Comparison of ENCODE assay signal across 23 cellular contexts in genomic region chr4:8099981-8100464, GRCh38. TPM values are rescaled to one million over a fixed set of nuclear protein-coding genes. Genes with fewer than 3 reads are reported as not detected.
DNase-seq lines count a peak whose midpoint lies in the region; ATAC-seq, FAIRE-seq and TF ChIP-seq lines count a peak whose summit lies in the region.
"Had no signal": no experiment of that assay in that cellular context is flagged by ENCODE, and none has a peak within 500 bp of the region (broad histone marks: within the 10 kb centered on the region; RNA-seq: fewer than 3 reads in every experiment).

No MANE protein-coding gene starts in this region.

- ATAC-seq in K562, result no peak
- ATAC-seq in gastroesophageal sphincter, result peak; percentile 37
- peak; percentile 13 to 60 (median 57) for ATAC-seq in psoas muscle
- ATAC-seq in GM18517 (IDR thresholded peaks at IDR 0.05; ENCODE audit: unreplicated experiment), result no peak
- ATAC-seq: left lobe of liver had no signal

- 4% methylated on average over 4 of the region's 4 CpGs for WGBS in K562 (ENCODE audit: insufficient coverage, low coverage, missing lambda C conversion rate)
- 73 to 76% methylated on average over 3 to 4 of the region's 4 CpGs for WGBS in gastroesophageal sphincter (ENCODE audit: low coverage in 1 of 2), 2 donors
- WGBS in psoas muscle, 3 donors, result 35 to 46% (median 38%) methylated on average over 4 of the region's 4 CpGs

- no peaks in the 10 kb centered on the region for H3K79me2 ChIP-seq in K562 (ENCODE audit: control insufficient read depth, insufficient read depth, low read length)

- H3K4me2 ChIP-seq in K562 (ENCODE audit: insufficient read depth, low read length), result no peak overlapping the region

- BruUV-seq in K562 (replicated peaks; lab: Mats Ljungman, UMichigan), result no TSS peak

- in situ Hi-C loops in K562 (cut with MboI), result no loop called here

- no peak for TF ChIP-seq RAD21 in K562 (CRISPR knock-in tag; conservative IDR thresholded peaks at IDR 0.05 in 1 of 2, IDR thresholded peaks at IDR 0.05 in 1 of 2)

- intact Hi-C loops in K562 (cut with micrococcal nuclease) (no loop called here), psoas muscle (cut with DNase I) (loop anchor here in 1 of 2 donors (1.0 to 5.0 kb wide), 2 partner anchors 27 to 67 kb away; no protein-coding TSS in a partner anchor)
- intact Hi-C loops in CD4-positive, alpha-beta memory T cell (cut with micrococcal nuclease), result no loop called here

- H3K9me3 Mint-ChIP-seq in CD4-positive, alpha-beta memory T cell, result peaks cover under 1 to 9% (median 7%) of the 10 kb centered on the region in 8 donors
- H3K9me3 Mint-ChIP-seq in T-helper 2 cell treated with Interferon-gamma antibody and Interleukin-4, amounts not matched to agents 5 μg/mL and 100 μg/mL, for 36 hours, result peaks cover 1% of the 10 kb centered on the region

- H3K4me1 ChIP-seq in K562 (replicated peaks in 1 of 2; ENCODE audit: control insufficient read depth in 2 of 2, insufficient read depth in 2 of 2, low read length in 2 of 2), result no peaks in the 10 kb centered on the region
- peaks cover 0 to 22% (median 0%) of the 10 kb centered on the region in 3 donors for H3K4me1 ChIP-seq in gastroesophageal sphincter
- peaks cover 67% of the 10 kb centered on the region for H3K4me1 ChIP-seq in psoas muscle
- no peaks in the 10 kb centered on the region for H3K4me1 ChIP-seq in CD4-positive, alpha-beta memory T cell (ENCODE audit: insufficient read depth, low read length)

- H3K9me3 ChIP-seq in K562 (replicated peaks; ENCODE audit: control insufficient read depth, insufficient read depth, low read depth, low read length), result no peaks in the 10 kb centered on the region
- peaks cover 0 to 1% (median 0%) of the 10 kb centered on the region in 3 donors for H3K9me3 ChIP-seq in gastroesophageal sphincter
- no peaks in the 10 kb centered on the region for H3K9me3 ChIP-seq in psoas muscle
- H3K9me3 ChIP-seq in CD4-positive, alpha-beta memory T cell (ENCODE audit: control insufficient read depth in 1 of 2, low read length in 2 of 2), result no peaks in the 10 kb centered on the region
- H3K9me3 ChIP-seq: neutrophil had no signal

- TF ChIP-seq CTCF in K562 (IDR thresholded peaks at IDR 0.05 in 2 of 3, conservative IDR thresholded peaks at IDR 0.05 in 1 of 3; ENCODE audit: insufficient read depth in 2 of 3, low read depth in 1 of 3, low read length in 3 of 3) (no peak), gastroesophageal sphincter (IDR thresholded peaks at IDR 0.05) (no peak), psoas muscle (IDR thresholded peaks at IDR 0.05) (no peak)

- H3K4me3 ChIP-seq in K562 (no peak overlapping the region), gastroesophageal sphincter (no peak overlapping the region), psoas muscle (no peak overlapping the region)
- no peak overlapping the region for H3K4me3 ChIP-seq in CD4-positive, alpha-beta memory T cell (ENCODE audit: low read length in 2 of 2)

- no peak for FAIRE-seq in K562 (lab: Jason Lieb, UNC)
- FAIRE-seq: endometrium, frontal cortex, RCC 7860 had no signal

- no peak for TF ChIP-seq POLR2A in K562 (conservative IDR thresholded peaks at IDR 0.05)
- no peak for TF ChIP-seq POLR2A in gastroesophageal sphincter (IDR thresholded peaks at IDR 0.05)

- peaks cover 7% of the 10 kb centered on the region; the same call in 1 of the 2 replicates for H4K20me1 ChIP-seq in K562 (replicated peaks; ENCODE audit: control insufficient read depth, insufficient read depth, low read length)

- peaks cover 2 to 69% of the 10 kb centered on the region in 2 experiments; a peak in 3 of 5 replicates for H3K27me3 ChIP-seq in K562 (ENCODE audit: control insufficient read depth in 2 of 2, insufficient read depth in 2 of 2, low read length in 2 of 2)
- H3K27me3 ChIP-seq in gastroesophageal sphincter, result no peaks in the 10 kb centered on the region
- H3K27me3 ChIP-seq in psoas muscle (ENCODE audit: insufficient read depth in 3 of 3, low read length in 2 of 3), result no peaks in the 10 kb centered on the region
- H3K27me3 ChIP-seq in CD4-positive, alpha-beta memory T cell (ENCODE audit: insufficient read depth, low read length), result no peaks in the 10 kb centered on the region
- H3K27me3 ChIP-seq: neutrophil had no signal

- no peaks in the 10 kb centered on the region for H3K4me1 Mint-ChIP-seq in CD4-positive, alpha-beta memory T cell
- H3K4me1 Mint-ChIP-seq in T-helper 2 cell treated with Interferon-gamma antibody and Interleukin-4, amounts not matched to agents 5 μg/mL and 100 μg/mL, for 36 hours (ENCODE audit: low read depth), result no peaks in the 10 kb centered on the region
- H3K4me1 Mint-ChIP-seq: activated CD4-positive, alpha-beta T cell treated with anti-CD3 and anti-CD28 coated beads, Interleukin-2, amount 10 ng/mL, durations not matched to agents 24 days and 14 days had no signal

- DNase-seq in A172 (ENCODE audit: low spot score) (peak; percentile 66), K562 (ENCODE audit: extremely low read depth in 1 of 4, low spot score in 3 of 4) (no peak), psoas muscle (peak; percentile 82 to 93), NCI-H69 (lab: John Stamatoyannopoulos, UW) (no peak)
- no peak for DNase-seq in CD4-positive, alpha-beta memory T cell
- no peak for DNase-seq in T-helper 2 cell treated with Interferon-gamma antibody and Interleukin-4, amounts not matched to agents 5 μg/mL and 100 μg/mL, for 36 hours (ENCODE audit: low spot score)
- DNase-seq: activated CD4-positive, alpha-beta T cell treated with anti-CD3 and anti-CD28 coated beads, Interleukin-2, amount 10 ng/mL, durations not matched to agents 24 days and 14 days; activated gamma-delta T cell treated with Interleukin-2 at 50 U/mL for 16 hours; C1 segment of cervical spinal cord; cerebellar nuclear complex; DMS153; NCI-H146; NCI-H2227 treated with DMSO at 0.1 percent for 48 hours; NK-92 treated with Interleukin-12 subunit alpha and Interleukin-12 subunit beta, amount 100 ng/mL, for 24 hours; stimulated activated CD4-positive, alpha-beta T cell treated with anti-CD3 and anti-CD28 coated beads, Interleukin-4, amount 100 ng/mL, for 4 hours; substantia nigra had no signal

- H3K9ac ChIP-seq in K562 (ENCODE audit: insufficient read depth in 1 of 2, low read depth in 2 of 2, low read length in 2 of 2), result no peak overlapping the region

- POLR2A ChIA-PET in K562 (lab: Yijun Ruan, JAX), result interaction anchor here (0.6 kb wide), 1 partner anchor 299 kb away, joined by 3 read pairs; no protein-coding TSS in a partner anchor
- POLR2A ChIA-PET in CD4-positive, alpha-beta memory T cell (lab: Charles Lee; ENCODE audit: partially characterized antibody), result no interaction called here

- H3K36me3 ChIP-seq in K562 (ENCODE audit: control insufficient read depth, insufficient read depth, low read length) (no peaks in the 10 kb centered on the region), gastroesophageal sphincter (peaks cover 0 to 31% of the 10 kb centered on the region in 2 donors), psoas muscle (ENCODE audit: insufficient read depth in 1 of 2, low read depth in 1 of 2) (peaks cover 0 to 52% of the 10 kb centered on the region in 2 donors)
- no peaks in the 10 kb centered on the region for H3K36me3 ChIP-seq in CD4-positive, alpha-beta memory T cell (ENCODE audit: insufficient read depth, low read length)
- H3K36me3 ChIP-seq: neutrophil had no signal

- no peaks in the 10 kb centered on the region for H3K9me1 ChIP-seq in K562 (ENCODE audit: control insufficient read depth, insufficient read depth, low read length)

- no peak overlapping the region for H3K27ac ChIP-seq in K562 (ENCODE audit: extremely low read depth, low read depth, low read length)
- peak overlapping the region in 2 of 4 donors; percentile 38 to 49 for H3K27ac ChIP-seq in gastroesophageal sphincter
- peak overlapping the region; percentile 90 for H3K27ac ChIP-seq in psoas muscle
- H3K27ac ChIP-seq in CD4-positive, alpha-beta memory T cell (ENCODE audit: low read depth, low read length), result no peak overlapping the region
- H3K27ac ChIP-seq: neutrophil had no signal

- TF ChIP-seq EP300 in K562 (IDR thresholded peaks at IDR 0.05; ENCODE audit: low read length) (no peak), gastroesophageal sphincter (IDR thresholded peaks at IDR 0.05) (no peak)

- peaks cover 3 to 21% of the 10 kb centered on the region in 2 donors for H3K36me3 Mint-ChIP-seq in CD4-positive, alpha-beta memory T cell
- H3K36me3 Mint-ChIP-seq in T-helper 2 cell treated with Interferon-gamma antibody and Interleukin-4, amounts not matched to agents 5 μg/mL and 100 μg/mL, for 36 hours (ENCODE audit: low read depth), result no peaks in the 10 kb centered on the region

- no peak overlapping the region for H2AFZ ChIP-seq in K562 (ENCODE audit: low read depth, low read length)

- no peaks in the 10 kb centered on the region for H3K27me3 Mint-ChIP-seq in CD4-positive, alpha-beta memory T cell
- no peaks in the 10 kb centered on the region for H3K27me3 Mint-ChIP-seq in T-helper 2 cell treated with Interferon-gamma antibody and Interleukin-4, amounts not matched to agents 5 μg/mL and 100 μg/mL, for 36 hours (ENCODE audit: low read depth)
- H3K27me3 Mint-ChIP-seq: activated CD4-positive, alpha-beta T cell treated with anti-CD3 and anti-CD28 coated beads, Interleukin-2, amount 10 ng/mL, durations not matched to agents 24 days and 14 days had no signal

- H3K27ac Mint-ChIP-seq in CD4-positive, alpha-beta memory T cell, result no peak overlapping the region
- no peak overlapping the region for H3K27ac Mint-ChIP-seq in T-helper 2 cell treated with Interferon-gamma antibody and Interleukin-4, amounts not matched to agents 5 μg/mL and 100 μg/mL, for 36 hours
- H3K27ac Mint-ChIP-seq: activated CD4-positive, alpha-beta T cell treated with anti-CD3 and anti-CD28 coated beads, Interleukin-2, amount 10 ng/mL, durations not matched to agents 24 days and 14 days had no signal

- H3K4me3 Mint-ChIP-seq in CD4-positive, alpha-beta memory T cell, result no peak overlapping the region
- H3K4me3 Mint-ChIP-seq in T-helper 2 cell treated with Interferon-gamma antibody and Interleukin-4, amounts not matched to agents 5 μg/mL and 100 μg/mL, for 36 hours, result no peak overlapping the region
- H3K4me3 Mint-ChIP-seq: activated CD4-positive, alpha-beta T cell treated with anti-CD3 and anti-CD28 coated beads, Interleukin-2, amount 10 ng/mL, durations not matched to agents 24 days and 14 days had no signal

- CTCF ChIA-PET in K562 (lab: Yijun Ruan, JAX; ENCODE audit: low intra/inter-chr PET ratio), result no interaction called here
- CTCF ChIA-PET in CD4-positive, alpha-beta memory T cell (lab: Charles Lee; ENCODE audit: partially characterized antibody), result no interaction called here

RNA-seq across cellular contexts. Expression of gene ABLIM2, which starts 58.6 kb away (rescaled TPM):
- total RNA-seq in A172 (2014; rRNA removed; shearing (Covaris generic)), result 1.3 and 5.1 TPM in 2 replicates
- total RNA-seq in K562 (2011; cell fraction: chromatin; rRNA removed; ENCODE audit: low replicate concordance), result not detected in 2 replicates
- not detected in 2 replicates for total RNA-seq in K562 (2011; cell fraction: nucleolus; rRNA removed)
- not detected in 2 replicates for total RNA-seq in K562 (2011; cell fraction: nucleoplasm; rRNA removed)
- not detected in 2 replicates for total RNA-seq in K562 (2014; rRNA removed)
- not detected in 2 replicates for total RNA-seq in K562 (2014; rRNA removed; fragmentation: Illumina TruSeq; extraction: Trizol)
- total RNA-seq in K562 (2015; rRNA removed; fragmentation: Illumina TruSeq; extraction: Trizol), result not detected in 2 replicates
- not detected in 2 replicates for total RNA-seq in K562 (2021)
- not detected in 2 replicates for polyA plus RNA-seq in K562 (2011; rRNA removed)
- polyA plus RNA-seq in K562 (2011; cell fraction: cytosol; rRNA removed), result not detected in 2 replicates
- not detected in 2 replicates for polyA plus RNA-seq in K562 (2011; cell fraction: nucleus; rRNA removed)
- not detected in 2 replicates for polyA plus RNA-seq in K562 (2012)
- polyA plus RNA-seq in K562 (2014; fragmentation: Illumina TruSeq; extraction: Trizol), result not detected in 2 replicates
- polyA plus RNA-seq in K562 (2014; fragmentation: Nextera tagmentation; extraction: Ambion mirVana), result not detected
- not detected in 2 replicates for polyA plus RNA-seq in K562 (2014; rRNA removed)
- polyA minus RNA-seq in K562 (2011; rRNA and poly(A)+ RNA removed), result not detected in 2 replicates
- not detected in 2 replicates for polyA minus RNA-seq in K562 (2011; cell fraction: cytosol; rRNA and poly(A)+ RNA removed)
- not detected in 2 replicates for polyA minus RNA-seq in K562 (2011; cell fraction: nucleus; rRNA and poly(A)+ RNA removed)
- 10 to 100 TPM in 1 of 4 donors, 1 to 10 TPM in 3; 5.0 to 13.5 (median 8.0) TPM for total RNA-seq in gastroesophageal sphincter
- total RNA-seq in psoas muscle, result 100 to 1,000 TPM; 127 to 956 (median 461) TPM
- 100 to 1,000 TPM in 2 of 3 donors, 10 to 100 TPM in 1; 82.2 to 295 (median 123) TPM for polyA plus RNA-seq in psoas muscle
- total RNA-seq in CD4-positive, alpha-beta memory T cell, result 1 to 10 TPM; 6.2 to 7.9 TPM
- polyA plus RNA-seq in CD4-positive, alpha-beta memory T cell, result 1 to 10 TPM in 1 of 2 donors, under 1 TPM in 1; 0.44 to 1.3 TPM

Comparison
In these comparisons a context has a peak if more than half of its experiments do, and no peak if none do; other contexts are left out.
1. DNase-seq: peak in A172 (single experiment) and psoas muscle (2 of 2); none in K562 (0 of 4), CD4-positive, alpha-beta memory T cell (0 of 5), NCI-H69 (single experiment) and T-helper 2 cell treated with Interferon-gamma antibody and Interleukin-4, amounts not matched to agents 5 μg/mL and 100 μg/mL, for 36 hours (single experiment).
2. ATAC-seq: peak in gastroesophageal sphincter (single experiment) and psoas muscle (4 of 4); none in K562 (single experiment) and GM18517 (single experiment).
3. RNA of gene ABLIM2, which starts 58.6 kb away (total RNA-seq): 127 to 956 TPM in psoas muscle; 5.0 to 13.5 TPM in gastroesophageal sphincter, 6.2 to 7.9 TPM in CD4-positive, alpha-beta memory T cell, 1.3 to 5.1 TPM in A172 and not detected in K562; every median in the first group is over 4 times any median in the second.